ENCODE assay signal across 11 cellular contexts in genomic region chr11:96085349-96085910, GRCh38.
"Had no signal": no experiment of that assay in that cellular context is flagged by ENCODE, and none has a peak within 500 bp of the region (broad histone marks: within the 10 kb centered on the region; RNA-seq: fewer than 3 reads in every experiment).

No MANE protein-coding gene starts in this region.

- H3K4me3 Mint-ChIP-seq: neural crest cell had no signal

- H3K36me3 ChIP-seq: adrenal gland, tibial artery, uterus had no signal

- DNase-seq: activated CD4-positive, CD25-positive, alpha-beta regulatory T cell; activated CD8-positive, alpha-beta memory T cell treated with anti-CD3 and anti-CD28 coated beads, Interleukin-2, amount 50 U/mL, for 48 hours; activated gamma-delta T cell; adrenal gland; islet precursor cell; midbrain; spleen; stimulated activated CD4-positive, alpha-beta T cell treated with anti-CD3 and anti-CD28 coated beads, Interleukin-1b, Interleukin-23, amount 100 ng/mL, for 48 hours; tibial artery; uterus had no signal

- H3K9me3 ChIP-seq: adrenal gland, spleen, tibial artery, uterus had no signal

- H3K27me3 ChIP-seq: adrenal gland, spleen, tibial artery, uterus had no signal

- H3K4me1 ChIP-seq: uterus had no signal

- H3K9me3 Mint-ChIP-seq: neural crest cell had no signal

- H3K27ac ChIP-seq: adrenal gland, tibial artery, uterus had no signal

- H3K4me3 ChIP-seq: adrenal gland, spleen, tibial artery, uterus had no signal
